In the genomic region with DNA sequence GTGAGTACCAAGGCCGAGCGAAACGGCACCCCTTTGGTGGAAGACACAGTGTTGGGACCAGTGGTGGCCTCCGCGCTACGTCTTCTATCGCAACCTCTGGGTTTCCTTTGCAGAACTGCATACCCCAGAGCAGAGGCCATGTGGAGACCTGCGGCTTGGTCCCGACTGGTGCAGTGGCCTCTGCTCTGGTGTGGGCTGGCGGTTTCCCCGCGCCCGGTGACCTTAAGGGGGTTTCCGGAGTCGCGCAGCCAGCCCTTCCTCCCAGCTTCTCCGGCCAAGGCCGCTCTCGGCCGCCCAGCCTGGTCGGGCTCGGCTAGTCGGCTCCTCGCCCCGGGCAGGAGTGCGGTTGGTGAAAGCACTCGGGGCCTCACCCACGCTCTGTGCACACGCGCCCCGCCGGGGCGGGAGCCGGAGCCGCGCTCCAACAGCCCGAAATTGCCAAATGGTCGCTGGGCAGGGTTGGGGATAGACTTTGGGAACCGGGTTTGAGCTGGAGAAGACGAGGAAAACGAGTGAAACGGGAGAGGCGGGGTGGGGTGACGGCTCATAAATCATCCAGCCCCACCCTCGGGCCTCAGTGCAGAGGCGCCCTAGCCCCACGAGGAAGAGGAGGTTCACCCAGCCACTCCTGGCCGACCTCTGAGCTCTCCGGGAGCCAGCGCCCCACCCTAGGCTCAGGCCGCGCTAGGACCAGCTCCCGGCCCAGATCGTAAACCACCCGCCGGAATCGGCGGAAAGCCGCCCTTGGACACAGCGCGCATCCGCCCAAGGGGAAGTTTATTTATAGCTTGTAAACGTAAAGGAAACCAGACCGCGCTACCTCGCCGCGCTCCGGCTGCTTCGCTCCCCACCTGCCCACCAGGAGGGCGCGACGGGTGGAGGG, we compare ENCODE assay signal across 8 cellular contexts.
DNase-seq lines count a peak whose midpoint lies in the region; ATAC-seq and TF ChIP-seq lines count a peak whose summit lies in the region.

No MANE protein-coding gene starts in this region.

- peak; percentile 71 for DNase-seq in GM03348 (ENCODE audit: low spot score)
- DNase-seq in GOT3 (lab: John Stamatoyannopoulos, UW), result peak; percentile 23
- DNase-seq in NCI-H1105 treated with DMSO at 0.1 percent for 48 hours (lab: John Stamatoyannopoulos, UW), result peak; percentile 56
- DNase-seq in activated CD4-positive, alpha-beta memory T cell treated with anti-CD3 and anti-CD28 coated beads for 36 hours, result peak; percentile 53
- peak; percentile 77 for DNase-seq in naive B cell
- peak; percentile 76 to 77 for DNase-seq in uterus
- no peak for DNase-seq in NCI-H1048 (lab: John Stamatoyannopoulos, UW)

- POLR2A ChIA-PET in activated CD4-positive, alpha-beta memory T cell treated with anti-CD3 and anti-CD28 coated beads for 36 hours (lab: Charles Lee), result interaction anchor here (0.8 to 2.0 kb wide), 6 partner anchors 84 to 238 kb away, joined by 3 to 12 read pairs (median 4); a partner anchor contains a TSS

- peak; percentile 64 to 69 for ATAC-seq in naive B cell (ENCODE audit: low read depth in 2 of 2)

- H3K4me3 Mint-ChIP-seq in activated CD4-positive, alpha-beta memory T cell treated with anti-CD3 and anti-CD28 coated beads for 36 hours, result peak overlapping the region; percentile 71
- peak overlapping the region; percentile 70 to 91 (median 80) for H3K4me3 Mint-ChIP-seq in naive B cell

- H3K27ac ChIP-seq in esophagus (ENCODE audit: low read depth in 2 of 2, low read length in 1 of 2) (peak overlapping the region; percentile 94 to 95), uterus (peak overlapping the region; percentile 84 to 93)

- H3K27me3 Mint-ChIP-seq in activated CD4-positive, alpha-beta memory T cell treated with anti-CD3 and anti-CD28 coated beads for 36 hours, result peaks cover 18% of the 10 kb centered on the region
- H3K27me3 Mint-ChIP-seq in naive B cell, result peaks cover 7 to 18% (median 8%) of the 10 kb centered on the region in 3 donors

- peaks cover 0 to 6% of the 10 kb centered on the region in 2 donors for H3K27me3 ChIP-seq in esophagus (ENCODE audit: control insufficient read depth in 1 of 2, insufficient read depth in 2 of 2, low read length in 2 of 2)
- H3K27me3 ChIP-seq in uterus, result no peaks in the 10 kb centered on the region

- peak in 1 of 2 donors; percentile 25 for TF ChIP-seq POLR2A in uterus (IDR thresholded peaks at IDR 0.05)

- H3K4me1 ChIP-seq in esophagus (ENCODE audit: control insufficient read depth in 2 of 2, insufficient read depth in 2 of 2, low read length in 1 of 2), result peaks cover 0 to 10% of the 10 kb centered on the region in 2 donors
- no peaks in the 10 kb centered on the region for H3K4me1 ChIP-seq in uterus

- H3K36me3 Mint-ChIP-seq in activated CD4-positive, alpha-beta memory T cell treated with anti-CD3 and anti-CD28 coated beads for 36 hours, result no peaks in the 10 kb centered on the region
- H3K36me3 Mint-ChIP-seq in naive B cell, result peaks cover 0 to 7% of the 10 kb centered on the region in 2 donors

- peak overlapping the region; percentile 66 for H3K27ac Mint-ChIP-seq in activated CD4-positive, alpha-beta memory T cell treated with anti-CD3 and anti-CD28 coated beads for 36 hours
- H3K27ac Mint-ChIP-seq in naive B cell, result peak overlapping the region in 5 of 6 donors; percentile 85 to 94 (median 91)

- WGBS in esophagus, 2 donors, result 1 to 14% methylated on average over 73 of the region's 73 CpGs

- H3K9me3 Mint-ChIP-seq in activated CD4-positive, alpha-beta memory T cell treated with anti-CD3 and anti-CD28 coated beads for 36 hours, result peaks cover 7% of the 10 kb centered on the region
- H3K9me3 Mint-ChIP-seq in naive B cell, result peaks cover 0 to 12% (median 5%) of the 10 kb centered on the region in 7 donors

- H3K4me1 Mint-ChIP-seq in activated CD4-positive, alpha-beta memory T cell treated with anti-CD3 and anti-CD28 coated beads for 36 hours (ENCODE audit: low read depth), result peaks cover 18% of the 10 kb centered on the region
- peaks cover 25 to 27% (median 27%) of the 10 kb centered on the region in 3 donors for H3K4me1 Mint-ChIP-seq in naive B cell

- H3K9me3 ChIP-seq in esophagus (ENCODE audit: control insufficient read depth in 2 of 2, insufficient read depth in 1 of 2, low read depth in 1 of 2, low read length in 1 of 2) (peaks cover 0 to 3% of the 10 kb centered on the region in 2 donors), uterus (no peaks in the 10 kb centered on the region)

- TF ChIP-seq CTCF in uterus (IDR thresholded peaks at IDR 0.05), result no peak

- no peaks in the 10 kb centered on the region for H3K36me3 ChIP-seq in esophagus (ENCODE audit: control insufficient read depth in 2 of 2, insufficient read depth in 2 of 2, low read length in 1 of 2)
- H3K36me3 ChIP-seq in uterus, result no peaks in the 10 kb centered on the region

- CTCF ChIA-PET in activated CD4-positive, alpha-beta memory T cell treated with anti-CD3 and anti-CD28 coated beads for 36 hours (lab: Charles Lee), result interaction anchor here (0.6 kb wide), 1 partner anchor 125 kb away, joined by 4 read pairs; no protein-coding TSS in a partner anchor

- H3K4me3 ChIP-seq in esophagus (ENCODE audit: low read depth in 1 of 2, low read length in 2 of 2) (peak overlapping the region; percentile 51 to 54), uterus (peak overlapping the region; percentile 53 to 56)

- intact Hi-C loops in activated CD4-positive, alpha-beta memory T cell treated with anti-CD3 and anti-CD28 coated beads for 36 hours (cut with micrococcal nuclease), result loop anchor here (2.0 to 5.0 kb wide), 5 partner anchors 84 to 196 kb away; a partner anchor contains a TSS
- intact Hi-C loops in uterus (cut with DNase I; ENCODE audit: low total_unique reads), result loop anchor here (5.0 to 10.0 kb wide), 3 partner anchors 92 to 252 kb away; no protein-coding TSS in a partner anchor
